ENCODE assay signal across 1 cellular context in the genomic region with DNA sequence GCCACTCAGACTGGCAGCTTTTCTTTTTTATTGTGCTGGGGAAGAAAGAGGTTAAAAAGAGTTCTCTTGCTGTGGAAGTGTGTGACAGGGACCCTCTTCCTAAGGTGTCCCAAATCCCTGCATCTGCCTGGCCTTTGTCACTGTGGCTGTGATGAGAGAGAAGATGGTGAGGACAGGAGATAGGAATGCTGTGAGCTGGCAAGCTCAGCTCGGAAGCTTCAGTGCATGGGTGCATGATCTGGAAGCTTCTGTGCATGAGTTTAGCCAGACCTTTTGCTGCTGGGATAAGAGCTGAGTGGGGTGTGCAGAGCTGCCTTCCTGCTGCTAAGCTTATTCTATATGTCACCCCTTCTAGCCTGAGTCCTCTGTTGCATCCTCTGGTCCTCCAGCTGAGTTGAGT.
TF ChIP-seq lines count a peak whose summit lies in the region.

No MANE protein-coding gene starts in this region.

TF ChIP-seq in H1, 55 proteins besides CTCF, POLR2A, EP300 and RAD21:
- TF ChIP-seq, protein P1, sequence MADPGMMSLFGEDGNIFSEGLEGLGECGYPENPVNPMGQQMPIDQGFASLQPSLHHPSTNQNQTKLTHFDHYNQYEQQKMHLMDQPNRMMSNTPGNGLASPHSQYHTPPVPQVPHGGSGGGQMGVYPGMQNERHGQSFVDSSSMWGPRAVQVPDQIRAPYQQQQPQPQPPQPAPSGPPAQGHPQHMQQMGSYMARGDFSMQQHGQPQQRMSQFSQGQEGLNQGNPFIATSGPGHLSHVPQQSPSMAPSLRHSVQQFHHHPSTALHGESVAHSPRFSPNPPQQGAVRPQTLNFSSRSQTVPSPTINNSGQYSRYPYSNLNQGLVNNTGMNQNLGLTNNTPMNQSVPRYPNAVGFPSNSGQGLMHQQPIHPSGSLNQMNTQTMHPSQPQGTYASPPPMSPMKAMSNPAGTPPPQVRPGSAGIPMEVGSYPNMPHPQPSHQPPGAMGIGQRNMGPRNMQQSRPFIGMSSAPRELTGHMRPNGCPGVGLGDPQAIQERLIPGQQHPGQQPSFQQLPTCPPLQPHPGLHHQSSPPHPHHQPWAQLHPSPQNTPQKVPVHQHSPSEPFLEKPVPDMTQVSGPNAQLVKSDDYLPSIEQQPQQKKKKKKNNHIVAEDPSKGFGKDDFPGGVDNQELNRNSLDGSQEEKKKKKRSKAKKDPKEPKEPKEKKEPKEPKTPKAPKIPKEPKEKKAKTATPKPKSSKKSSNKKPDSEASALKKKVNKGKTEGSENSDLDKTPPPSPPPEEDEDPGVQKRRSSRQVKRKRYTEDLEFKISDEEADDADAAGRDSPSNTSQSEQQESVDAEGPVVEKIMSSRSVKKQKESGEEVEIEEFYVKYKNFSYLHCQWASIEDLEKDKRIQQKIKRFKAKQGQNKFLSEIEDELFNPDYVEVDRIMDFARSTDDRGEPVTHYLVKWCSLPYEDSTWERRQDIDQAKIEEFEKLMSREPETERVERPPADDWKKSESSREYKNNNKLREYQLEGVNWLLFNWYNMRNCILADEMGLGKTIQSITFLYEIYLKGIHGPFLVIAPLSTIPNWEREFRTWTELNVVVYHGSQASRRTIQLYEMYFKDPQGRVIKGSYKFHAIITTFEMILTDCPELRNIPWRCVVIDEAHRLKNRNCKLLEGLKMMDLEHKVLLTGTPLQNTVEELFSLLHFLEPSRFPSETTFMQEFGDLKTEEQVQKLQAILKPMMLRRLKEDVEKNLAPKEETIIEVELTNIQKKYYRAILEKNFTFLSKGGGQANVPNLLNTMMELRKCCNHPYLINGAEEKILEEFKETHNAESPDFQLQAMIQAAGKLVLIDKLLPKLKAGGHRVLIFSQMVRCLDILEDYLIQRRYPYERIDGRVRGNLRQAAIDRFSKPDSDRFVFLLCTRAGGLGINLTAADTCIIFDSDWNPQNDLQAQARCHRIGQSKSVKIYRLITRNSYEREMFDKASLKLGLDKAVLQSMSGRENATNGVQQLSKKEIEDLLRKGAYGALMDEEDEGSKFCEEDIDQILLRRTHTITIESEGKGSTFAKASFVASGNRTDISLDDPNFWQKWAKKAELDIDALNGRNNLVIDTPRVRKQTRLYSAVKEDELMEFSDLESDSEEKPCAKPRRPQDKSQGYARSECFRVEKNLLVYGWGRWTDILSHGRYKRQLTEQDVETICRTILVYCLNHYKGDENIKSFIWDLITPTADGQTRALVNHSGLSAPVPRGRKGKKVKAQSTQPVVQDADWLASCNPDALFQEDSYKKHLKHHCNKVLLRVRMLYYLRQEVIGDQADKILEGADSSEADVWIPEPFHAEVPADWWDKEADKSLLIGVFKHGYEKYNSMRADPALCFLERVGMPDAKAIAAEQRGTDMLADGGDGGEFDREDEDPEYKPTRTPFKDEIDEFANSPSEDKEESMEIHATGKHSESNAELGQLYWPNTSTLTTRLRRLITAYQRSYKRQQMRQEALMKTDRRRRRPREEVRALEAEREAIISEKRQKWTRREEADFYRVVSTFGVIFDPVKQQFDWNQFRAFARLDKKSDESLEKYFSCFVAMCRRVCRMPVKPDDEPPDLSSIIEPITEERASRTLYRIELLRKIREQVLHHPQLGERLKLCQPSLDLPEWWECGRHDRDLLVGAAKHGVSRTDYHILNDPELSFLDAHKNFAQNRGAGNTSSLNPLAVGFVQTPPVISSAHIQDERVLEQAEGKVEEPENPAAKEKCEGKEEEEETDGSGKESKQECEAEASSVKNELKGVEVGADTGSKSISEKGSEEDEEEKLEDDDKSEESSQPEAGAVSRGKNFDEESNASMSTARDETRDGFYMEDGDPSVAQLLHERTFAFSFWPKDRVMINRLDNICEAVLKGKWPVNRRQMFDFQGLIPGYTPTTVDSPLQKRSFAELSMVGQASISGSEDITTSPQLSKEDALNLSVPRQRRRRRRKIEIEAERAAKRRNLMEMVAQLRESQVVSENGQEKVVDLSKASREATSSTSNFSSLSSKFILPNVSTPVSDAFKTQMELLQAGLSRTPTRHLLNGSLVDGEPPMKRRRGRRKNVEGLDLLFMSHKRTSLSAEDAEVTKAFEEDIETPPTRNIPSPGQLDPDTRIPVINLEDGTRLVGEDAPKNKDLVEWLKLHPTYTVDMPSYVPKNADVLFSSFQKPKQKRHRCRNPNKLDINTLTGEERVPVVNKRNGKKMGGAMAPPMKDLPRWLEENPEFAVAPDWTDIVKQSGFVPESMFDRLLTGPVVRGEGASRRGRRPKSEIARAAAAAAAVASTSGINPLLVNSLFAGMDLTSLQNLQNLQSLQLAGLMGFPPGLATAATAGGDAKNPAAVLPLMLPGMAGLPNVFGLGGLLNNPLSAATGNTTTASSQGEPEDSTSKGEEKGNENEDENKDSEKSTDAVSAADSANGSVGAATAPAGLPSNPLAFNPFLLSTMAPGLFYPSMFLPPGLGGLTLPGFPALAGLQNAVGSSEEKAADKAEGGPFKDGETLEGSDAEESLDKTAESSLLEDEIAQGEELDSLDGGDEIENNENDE (IDR thresholded peaks at IDR 0.05; ENCODE audit: insufficient replicate concordance, low read length), result no peak
- TF ChIP-seq RBBP5 (IDR thresholded peaks at IDR 0.05; ENCODE audit: borderline replicate concordance, low read depth, low read length) (no peak), BCL11A (IDR thresholded peaks at IDR 0.05; ENCODE audit: low read depth in 2 of 2, low read length in 2 of 2) (no peak), EGR1 (IDR thresholded peaks at IDR 0.05; ENCODE audit: borderline replicate concordance, low read depth, low read length) (no peak), SP4 (IDR thresholded peaks at IDR 0.05; ENCODE audit: low read length) (no peak), RNF2 (IDR thresholded peaks at IDR 0.05; ENCODE audit: borderline replicate concordance, low read depth, low read length, missing control alignments, poor library complexity, severe bottlenecking) (no peak), TBP (IDR thresholded peaks at IDR 0.05; ENCODE audit: low read depth, low read length) (no peak), GABPA (IDR thresholded peaks at IDR 0.05; ENCODE audit: borderline replicate concordance, insufficient read depth, low read length) (no peak), POU5F1 (IDR thresholded peaks at IDR 0.05; ENCODE audit: low read depth, low read length) (no peak), KDM5A (IDR thresholded peaks at IDR 0.05; ENCODE audit: low read length) (no peak), FOSL1 (IDR thresholded peaks at IDR 0.05; ENCODE audit: insufficient read depth, low read depth, low read length) (no peak), JUN (IDR thresholded peaks at IDR 0.05; ENCODE audit: low read depth, low read length) (no peak), KDM4A (IDR thresholded peaks at IDR 0.05; ENCODE audit: low read depth, low read length, severe bottlenecking) (no peak), EZH2 (IDR thresholded peaks at IDR 0.05; ENCODE audit: low read depth, low read length, severe bottlenecking) (no peak), ASH2L (IDR thresholded peaks at IDR 0.05; ENCODE audit: low read length) (no peak), CTBP2 (IDR thresholded peaks at IDR 0.05; ENCODE audit: borderline replicate concordance, insufficient read depth, insufficient read length, low read length) (no peak), BRCA1 (IDR thresholded peaks at IDR 0.05; ENCODE audit: low read depth, low read length) (no peak)
- TF ChIP-seq, protein P2, sequence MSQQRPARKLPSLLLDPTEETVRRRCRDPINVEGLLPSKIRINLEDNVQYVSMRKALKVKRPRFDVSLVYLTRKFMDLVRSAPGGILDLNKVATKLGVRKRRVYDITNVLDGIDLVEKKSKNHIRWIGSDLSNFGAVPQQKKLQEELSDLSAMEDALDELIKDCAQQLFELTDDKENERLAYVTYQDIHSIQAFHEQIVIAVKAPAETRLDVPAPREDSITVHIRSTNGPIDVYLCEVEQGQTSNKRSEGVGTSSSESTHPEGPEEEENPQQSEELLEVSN (IDR thresholded peaks at IDR 0.05), result no peak
- TF ChIP-seq, protein P3, sequence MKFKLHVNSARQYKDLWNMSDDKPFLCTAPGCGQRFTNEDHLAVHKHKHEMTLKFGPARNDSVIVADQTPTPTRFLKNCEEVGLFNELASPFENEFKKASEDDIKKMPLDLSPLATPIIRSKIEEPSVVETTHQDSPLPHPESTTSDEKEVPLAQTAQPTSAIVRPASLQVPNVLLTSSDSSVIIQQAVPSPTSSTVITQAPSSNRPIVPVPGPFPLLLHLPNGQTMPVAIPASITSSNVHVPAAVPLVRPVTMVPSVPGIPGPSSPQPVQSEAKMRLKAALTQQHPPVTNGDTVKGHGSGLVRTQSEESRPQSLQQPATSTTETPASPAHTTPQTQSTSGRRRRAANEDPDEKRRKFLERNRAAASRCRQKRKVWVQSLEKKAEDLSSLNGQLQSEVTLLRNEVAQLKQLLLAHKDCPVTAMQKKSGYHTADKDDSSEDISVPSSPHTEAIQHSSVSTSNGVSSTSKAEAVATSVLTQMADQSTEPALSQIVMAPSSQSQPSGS (IDR thresholded peaks at IDR 0.05; ENCODE audit: low read length), result no peak
